Comparison of ENCODE assay signal across 13 cellular contexts in genomic region chr1:94284481-94284880, GRCh38. TPM values are rescaled to one million over a fixed set of nuclear protein-coding genes. Genes with fewer than 3 reads are reported as not detected.
DNase-seq lines count a peak whose midpoint lies in the region; ATAC-seq and TF ChIP-seq lines count a peak whose summit lies in the region.
"Had no signal": no experiment of that assay in that cellular context is flagged by ENCODE, and none has a peak within 500 bp of the region (broad histone marks: within the 10 kb centered on the region; RNA-seq: fewer than 3 reads in every experiment).

No MANE protein-coding gene starts in this region.

- no peak for TF ChIP-seq CTCF in choroid plexus epithelial cell (conservative IDR thresholded peaks at IDR 0.05; ENCODE audit: low read depth, low read length)

- H3K27me3 Mint-ChIP-seq in activated naive CD8-positive, alpha-beta T cell treated with anti-CD3 and anti-CD28 coated beads for 36 hours = peaks cover 21% of the 10 kb centered on the region

- peaks cover 4% of the 10 kb centered on the region for H3K4me1 Mint-ChIP-seq in activated naive CD8-positive, alpha-beta T cell treated with anti-CD3 and anti-CD28 coated beads for 36 hours

- ATAC-seq in GM18498 (IDR thresholded peaks at IDR 0.05; ENCODE audit: unreplicated experiment) = peak; percentile 86
- ATAC-seq in GM21526 (IDR thresholded peaks at IDR 0.05; ENCODE audit: low FRiP score, unreplicated experiment) = peak; percentile 80
- ATAC-seq in HG03354 (IDR thresholded peaks at IDR 0.05; ENCODE audit: poor library complexity, severe bottlenecking, unreplicated experiment) = peak; percentile 63
- ATAC-seq: foreskin keratinocyte had no signal

- intact Hi-C loops in cardiac septum (cut with DNase I) = no loop called here

- peak; percentile 71 for DNase-seq in choroid plexus epithelial cell (ENCODE audit: low read depth)
- DNase-seq in NCI-H510A (lab: John Stamatoyannopoulos, UW) = no peak
- no peak for DNase-seq in NCI-H526 (lab: John Stamatoyannopoulos, UW)
- no peak for DNase-seq in activated naive CD8-positive, alpha-beta T cell treated with anti-CD3 and anti-CD28 coated beads for 36 hours
- DNase-seq in cardiac septum (ENCODE audit: low spot score) = no peak
- DNase-seq: activated CD4-positive, alpha-beta T cell treated with anti-CD3 and anti-CD28 coated beads for 48 hours; activated effector memory CD4-positive, alpha-beta T cell treated with anti-CD3 and anti-CD28 coated beads, Interleukin-2, amount 50 U/mL, for 16 hours; foreskin keratinocyte; trophoblast cell had no signal

- no peak overlapping the region for H3K4me3 ChIP-seq in choroid plexus epithelial cell (ENCODE audit: low read depth, low read length)

- no peak overlapping the region for H3K27ac Mint-ChIP-seq in activated naive CD8-positive, alpha-beta T cell treated with anti-CD3 and anti-CD28 coated beads for 36 hours

- H3K36me3 Mint-ChIP-seq in activated naive CD8-positive, alpha-beta T cell treated with anti-CD3 and anti-CD28 coated beads for 36 hours = no peaks in the 10 kb centered on the region

- H3K4me3 Mint-ChIP-seq in activated naive CD8-positive, alpha-beta T cell treated with anti-CD3 and anti-CD28 coated beads for 36 hours = no peak overlapping the region
- H3K4me3 Mint-ChIP-seq: nephron had no signal

- H3K9me3 Mint-ChIP-seq in activated naive CD8-positive, alpha-beta T cell treated with anti-CD3 and anti-CD28 coated beads for 36 hours = no peaks in the 10 kb centered on the region
- H3K9me3 Mint-ChIP-seq: nephron had no signal

RNA-seq across cellular contexts. Expression of gene ARHGAP29, which starts 47.1 kb away (rescaled TPM):
- total RNA-seq in activated naive CD8-positive, alpha-beta T cell treated with anti-CD3 and anti-CD28 coated beads for 36 hours = not detected
- total RNA-seq in cardiac septum = 25.5 TPM

Comparison
In these comparisons a context has a peak if more than half of its experiments do, and no peak if none do; other contexts are left out.
1. RNA of gene ARHGAP29, which starts 47.1 kb away (total RNA-seq): 25.5 TPM in cardiac septum (single experiment); not detected in activated naive CD8-positive, alpha-beta T cell treated with anti-CD3 and anti-CD28 coated beads for 36 hours; every median in the first group is over 10 times any median in the second.
2. Peak in every context shown above with its lines, with median percentiles within 50 percentile points of each other: ATAC-seq.